Comparison of ENCODE assay signal across 19 cellular contexts in genomic region chrX:20254712-20255299, GRCh38.
DNase-seq lines count a peak whose midpoint lies in the region; FAIRE-seq and TF ChIP-seq lines count a peak whose summit lies in the region.
"Had no signal": no experiment of that assay in that cellular context is flagged by ENCODE, and none has a peak within 500 bp of the region (broad histone marks: within the 10 kb centered on the region; RNA-seq: fewer than 3 reads in every experiment).

No MANE protein-coding gene starts in this region.

- peaks cover 63% of the 10 kb centered on the region for H3K4me1 Mint-ChIP-seq in activated naive CD8-positive, alpha-beta T cell (ENCODE audit: low read depth)
- H3K4me1 Mint-ChIP-seq in nephron progenitor cell, result no peaks in the 10 kb centered on the region

- no peaks in the 10 kb centered on the region for H3K27me3 Mint-ChIP-seq in activated naive CD8-positive, alpha-beta T cell
- H3K27me3 Mint-ChIP-seq in nephron progenitor cell (ENCODE audit: low read depth, poor library complexity), result no peaks in the 10 kb centered on the region

- TF ChIP-seq CTCF in AG10803 (conservative IDR thresholded peaks at IDR 0.05; ENCODE audit: low read length), result no peak
- TF ChIP-seq CTCF in foreskin fibroblast (IDR thresholded peaks at IDR 0.05; ENCODE audit: low read depth, low read length), result no peak
- no peak for TF ChIP-seq CTCF in nephron progenitor cell (IDR thresholded peaks at IDR 0.05)
- TF ChIP-seq CTCF in GM13977 (IDR thresholded peaks at IDR 0.05; ENCODE audit: extremely low read depth, insufficient read depth, missing control alignments), result no peak

- H3K27ac Mint-ChIP-seq in activated naive CD8-positive, alpha-beta T cell, result peak overlapping the region; percentile 61
- H3K27ac Mint-ChIP-seq in nephron progenitor cell, result no peak overlapping the region
- H3K27ac Mint-ChIP-seq: activated T-helper 2 cell treated with anti-CD3 and anti-CD28 coated beads, Interferon-gamma antibody, Interleukin-2, Interleukin-4, amounts not matched to agents 10 μg/mL and 5 μg/mL and 100 μg/mL, durations not matched to agents 14 hours and 24 hours and 36 hours had no signal

- no peak overlapping the region for H3K4me3 Mint-ChIP-seq in activated naive CD8-positive, alpha-beta T cell
- H3K4me3 Mint-ChIP-seq in nephron progenitor cell, result no peak overlapping the region

- H3K36me3 Mint-ChIP-seq in activated naive CD8-positive, alpha-beta T cell, result no peaks in the 10 kb centered on the region
- H3K36me3 Mint-ChIP-seq in nephron progenitor cell (ENCODE audit: low read depth), result peaks cover 64% of the 10 kb centered on the region

- no peaks in the 10 kb centered on the region for H3K9me3 Mint-ChIP-seq in activated naive CD8-positive, alpha-beta T cell (ENCODE audit: low read depth)
- peaks cover 60% of the 10 kb centered on the region for H3K9me3 Mint-ChIP-seq in nephron progenitor cell

- H3K4me3 ChIP-seq in AG10803 (ENCODE audit: low read length), result no peak overlapping the region
- H3K4me3 ChIP-seq in foreskin fibroblast (ENCODE audit: low read depth in 1 of 2, low read length in 2 of 2), result no peak overlapping the region
- H3K4me3 ChIP-seq: BLaER1, lower lobe of right lung, smooth muscle cell, thoracic aorta had no signal

- FAIRE-seq in GM18507 (lab: Jason Lieb, UNC), result peak; percentile 62

- DNase-seq in AG10803 (ENCODE audit: low read depth), result peak; percentile 21
- no peak for DNase-seq in GM18507 (ENCODE audit: extremely low spot score, insufficient read length, low read depth)
- peak; percentile 19 to 62 for DNase-seq in foreskin fibroblast
- no peak for DNase-seq in NCI-H1694 (lab: John Stamatoyannopoulos, UW)
- no peak for DNase-seq in nephron progenitor cell
- DNase-seq in GM13977 (ENCODE audit: low spot score), result no peak
- DNase-seq: activated CD8-positive, alpha-beta memory T cell treated with anti-CD3 and anti-CD28 coated beads for 24 hours; DMS79; glutamatergic neuron; lower lobe of right lung; NCI-H187; NK-92 treated with Interleukin-12 subunit alpha and Interleukin-12 subunit beta, amount 100 ng/mL, for 24 hours; T-helper 1 cell; WERI-Rb-1 had no signal

- in situ Hi-C loops in GM13977 (cut with MboI; ENCODE audit: low pct_unique_long_range_greater_than_20kb, low sequenced_read_pairs, unreplicated experiment), result loop anchor here (10.0 kb wide), 1 partner anchor 190 kb away; no protein-coding TSS in a partner anchor

Comparison
In these comparisons a context has a peak if more than half of its experiments do, and no peak if none do; other contexts are left out.
1. DNase-seq: peak in AG10803 (single experiment) and foreskin fibroblast (2 of 2); none in GM18507 (single experiment), NCI-H1694 (single experiment), nephron progenitor cell (single experiment) and GM13977 (single experiment).